ENCODE assay signal across 1 cellular context in the genomic region with DNA sequence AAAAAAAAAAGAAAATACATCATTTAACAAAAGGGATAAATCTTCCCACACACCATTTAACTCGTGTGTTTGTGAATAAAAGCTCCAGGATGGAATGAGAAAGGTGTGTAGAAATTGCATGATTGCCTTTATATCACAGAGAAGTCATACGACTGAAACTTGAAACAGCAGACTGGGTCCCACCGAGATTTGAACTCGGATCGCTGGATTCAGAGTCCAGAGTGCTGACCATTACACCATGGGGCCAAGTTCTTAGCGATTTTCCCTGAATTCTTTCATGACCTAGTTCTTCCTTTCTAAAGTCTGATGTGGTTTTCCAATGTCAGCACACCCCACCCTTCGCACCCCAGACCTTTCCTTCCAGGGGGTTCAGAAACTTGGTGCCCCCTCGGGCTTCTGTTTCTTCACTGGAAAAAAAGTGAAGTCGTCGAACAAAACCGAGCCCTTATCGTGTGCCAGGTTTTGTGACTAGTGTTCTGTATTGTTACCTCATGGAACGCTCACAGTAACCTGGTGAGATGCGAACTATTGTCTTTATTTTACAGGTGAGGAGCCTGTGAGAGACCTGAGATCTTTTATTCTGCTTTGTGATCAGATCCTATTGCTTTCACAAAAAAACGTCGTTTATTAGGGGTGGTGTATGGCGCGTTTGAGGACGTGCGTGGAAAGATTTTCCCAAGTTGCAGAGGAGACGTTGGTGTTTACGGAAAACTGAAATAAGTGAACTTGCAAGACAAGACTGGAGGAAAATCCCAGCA.
TF ChIP-seq lines count a peak whose summit lies in the region.

No MANE protein-coding gene starts in this region.

TF ChIP-seq in HEK293, 187 proteins besides CTCF, POLR2A, EP300 and RAD21 (continued from another document):
- TF ChIP-seq ZNF501 (tag by site-specific recombination; IDR thresholded peaks at IDR 0.05) (peak; percentile 86; the same call in 1 of the 2 replicates), SP7 (tag by site-specific recombination; IDR thresholded peaks at IDR 0.05) (peak; percentile 78), ZNF658 (tag by site-specific recombination; IDR thresholded peaks at IDR 0.05) (no peak), ZNF843 (tag by site-specific recombination; IDR thresholded peaks at IDR 0.05) (no peak), ZNF549 (tag by site-specific recombination; IDR thresholded peaks at IDR 0.05) (0 out of 2 replicates have a peak, but pooled peaks have one; percentile 54), ZNF24 (tag by site-specific recombination; IDR thresholded peaks at IDR 0.05) (peak; percentile 83), ZNF184 (tag by site-specific recombination; IDR thresholded peaks at IDR 0.05) (0 out of 2 replicates have a peak, but pooled peaks have one; percentile 70), IKZF3 (tag by site-specific recombination; IDR thresholded peaks at IDR 0.05) (peak; percentile 86)
- TF ChIP-seq, protein P1, sequence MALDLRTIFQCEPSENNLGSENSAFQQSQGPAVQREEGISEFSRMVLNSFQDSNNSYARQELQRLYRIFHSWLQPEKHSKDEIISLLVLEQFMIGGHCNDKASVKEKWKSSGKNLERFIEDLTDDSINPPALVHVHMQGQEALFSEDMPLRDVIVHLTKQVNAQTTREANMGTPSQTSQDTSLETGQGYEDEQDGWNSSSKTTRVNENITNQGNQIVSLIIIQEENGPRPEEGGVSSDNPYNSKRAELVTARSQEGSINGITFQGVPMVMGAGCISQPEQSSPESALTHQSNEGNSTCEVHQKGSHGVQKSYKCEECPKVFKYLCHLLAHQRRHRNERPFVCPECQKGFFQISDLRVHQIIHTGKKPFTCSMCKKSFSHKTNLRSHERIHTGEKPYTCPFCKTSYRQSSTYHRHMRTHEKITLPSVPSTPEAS (tag by site-specific recombination; IDR thresholded peaks at IDR 0.05), result peak; percentile 61
- TF ChIP-seq, protein P2, sequence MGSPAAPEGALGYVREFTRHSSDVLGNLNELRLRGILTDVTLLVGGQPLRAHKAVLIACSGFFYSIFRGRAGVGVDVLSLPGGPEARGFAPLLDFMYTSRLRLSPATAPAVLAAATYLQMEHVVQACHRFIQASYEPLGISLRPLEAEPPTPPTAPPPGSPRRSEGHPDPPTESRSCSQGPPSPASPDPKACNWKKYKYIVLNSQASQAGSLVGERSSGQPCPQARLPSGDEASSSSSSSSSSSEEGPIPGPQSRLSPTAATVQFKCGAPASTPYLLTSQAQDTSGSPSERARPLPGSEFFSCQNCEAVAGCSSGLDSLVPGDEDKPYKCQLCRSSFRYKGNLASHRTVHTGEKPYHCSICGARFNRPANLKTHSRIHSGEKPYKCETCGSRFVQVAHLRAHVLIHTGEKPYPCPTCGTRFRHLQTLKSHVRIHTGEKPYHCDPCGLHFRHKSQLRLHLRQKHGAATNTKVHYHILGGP (tag by site-specific recombination; IDR thresholded peaks at IDR 0.05), result no peak
